Comparison of ENCODE assay signal across 18 cellular contexts in genomic region chr11:71164186-71164585, GRCh38.
"Had no signal": no experiment of that assay in that cellular context is flagged by ENCODE, and none has a peak within 500 bp of the region (broad histone marks: within the 10 kb centered on the region; RNA-seq: fewer than 3 reads in every experiment).

No MANE protein-coding gene starts in this region.

- H3K27me3 ChIP-seq: foreskin keratinocyte, right lobe of liver had no signal

- DNase-seq: effector memory CD8-positive, alpha-beta T cell; foreskin keratinocyte; immature natural killer cell; kidney; left cardiac atrium; left ventricle myocardium inferior; lower lobe of right lung; mesenchymal stem cell; naive thymus-derived CD4-positive, alpha-beta T cell; nephron progenitor cell; psoas muscle; retina; right lobe of liver; stimulated activated CD4-positive, alpha-beta T cell treated with anti-CD3 and anti-CD28 coated beads, Interleukin-2, amount 100 ng/mL, for 24 hours; stimulated activated CD4-positive, alpha-beta T cell treated with anti-CD3 and anti-CD28 coated beads, Interleukin-4, amount 100 ng/mL, for 4 hours; stimulated activated naive B cell treated with anti-CD40 and anti-IgM and Interleukin-4, amounts not matched to agents 10 μg/mL and 1 μg/mL and 100 μg/mL, for 72 hours; stimulated activated naive CD8-positive, alpha-beta T cell treated with anti-CD3 and anti-CD28 coated beads, Interleukin-15, amount 100 ng/mL, for 72 hours had no signal

- H3K36me3 ChIP-seq: left ventricle myocardium inferior, lower lobe of right lung, right lobe of liver, thoracic aorta had no signal

- H3K4me3 ChIP-seq: left ventricle myocardium inferior, lower lobe of right lung, psoas muscle, right lobe of liver, thoracic aorta had no signal

- H3K27ac ChIP-seq: foreskin keratinocyte, left ventricle myocardium inferior, lower lobe of right lung, psoas muscle, right lobe of liver, thoracic aorta had no signal

- H3K4me1 ChIP-seq: foreskin keratinocyte, left ventricle myocardium inferior, lower lobe of right lung, psoas muscle had no signal

- H3K9me3 ChIP-seq: left ventricle myocardium inferior, lower lobe of right lung, psoas muscle, right lobe of liver, thoracic aorta had no signal
